27 cellular contexts compared by ENCODE assay signal in genomic region chr16:66834746-66835145, GRCh38. TPM values are rescaled to one million over a fixed set of nuclear protein-coding genes. Genes with fewer than 3 reads are reported as not detected.
DNase-seq lines count a peak whose midpoint lies in the region; ATAC-seq, FAIRE-seq and TF ChIP-seq lines count a peak whose summit lies in the region.
"Had no signal": no experiment of that assay in that cellular context is flagged by ENCODE, and none has a peak within 500 bp of the region (broad histone marks: within the 10 kb centered on the region; RNA-seq: fewer than 3 reads in every experiment).

No MANE protein-coding gene starts in this region.

- no peak overlapping the region for H2BK12ac ChIP-seq in mesenchymal stem cell (ENCODE audit: low read length in 2 of 2)

- no peak overlapping the region for H3K18ac ChIP-seq in mesenchymal stem cell (ENCODE audit: low read depth in 1 of 2, low read length in 2 of 2)

- H2AFZ ChIP-seq in mesenchymal stem cell (ENCODE audit: low read depth, low read length), result no peak overlapping the region

- no peak overlapping the region for H3K4me3 ChIP-seq in breast epithelium
- H3K4me3 ChIP-seq in bronchial epithelial cell (ENCODE audit: low read depth, low read length), result no peak overlapping the region
- no peak overlapping the region for H3K4me3 ChIP-seq in mesenchymal stem cell (ENCODE audit: insufficient read depth in 1 of 2, low read depth in 1 of 2, low read length in 2 of 2)
- H3K4me3 ChIP-seq: A549; BLaER1 treated with 17β-estradiol and CSF1 and Interleukin-3, amounts not matched to agents 10 nM and 100 nM; HAP-1 had no signal

- intact Hi-C loops in MCF 10A (cut with micrococcal nuclease) (no loop called here), breast epithelium (cut with DNase I; ENCODE audit: low total_unique reads) (no loop called here)

- POLR2A ChIA-PET in MCF 10A (lab: Yijun Ruan, JAX), result no interaction called here

- ATAC-seq in foreskin keratinocyte (no peak), GM18505 (IDR thresholded peaks at IDR 0.05; ENCODE audit: unreplicated experiment) (no peak)
- ATAC-seq: A549 had no signal

- WGBS in mesenchymal stem cell, result 83% methylated on average over 4 of the region's 5 CpGs

- no peak overlapping the region for H3K23ac ChIP-seq in mesenchymal stem cell (ENCODE audit: low read length in 2 of 2)

- H3K9me3 ChIP-seq in breast epithelium (no peaks in the 10 kb centered on the region), mesenchymal stem cell (ENCODE audit: control insufficient read depth, low read length) (no peaks in the 10 kb centered on the region)
- H3K9me3 ChIP-seq: A549, BE2C, HAP-1 had no signal

- H3K27ac ChIP-seq in breast epithelium, result no peak overlapping the region
- H3K27ac ChIP-seq in foreskin keratinocyte, result no peak overlapping the region
- no peak overlapping the region for H3K27ac ChIP-seq in mesenchymal stem cell (ENCODE audit: low read length, poor library complexity, severe bottlenecking)
- H3K27ac ChIP-seq: A549; BLaER1 treated with 17β-estradiol and CSF1 and Interleukin-3, amounts not matched to agents 10 nM and 100 nM had no signal

- H2AK5ac ChIP-seq in mesenchymal stem cell (ENCODE audit: low read length, severe bottlenecking), result no peak overlapping the region

- no peak overlapping the region for H2BK15ac ChIP-seq in mesenchymal stem cell (ENCODE audit: low read depth, poor library complexity, severe bottlenecking)

- no peaks in the 10 kb centered on the region for H3K36me3 Mint-ChIP-seq in MCF 10A (ENCODE audit: insufficient read depth, unreplicated experiment)
- H3K36me3 Mint-ChIP-seq: CD14-positive monocyte had no signal

- no peak overlapping the region for H2BK5ac ChIP-seq in mesenchymal stem cell (ENCODE audit: low read depth, low read length, poor library complexity, severe bottlenecking)

- H3K4me1 Mint-ChIP-seq in MCF 10A (ENCODE audit: insufficient read depth, unreplicated experiment), result peaks cover 12% of the 10 kb centered on the region

- no peak overlapping the region for H3K4me2 ChIP-seq in mesenchymal stem cell (ENCODE audit: low read length, poor library complexity, severe bottlenecking)
- H3K4me2 ChIP-seq: A549; BLaER1 treated with 17β-estradiol and CSF1 and Interleukin-3, amounts not matched to agents 10 nM and 100 nM had no signal

- no peak overlapping the region for H2BK120ac ChIP-seq in mesenchymal stem cell (ENCODE audit: low read depth, low read length)

- BruUV-seq in MCF 10A (replicated peaks; lab: Mats Ljungman, UMichigan), result no TSS peak

- H3K9ac ChIP-seq in mesenchymal stem cell (ENCODE audit: low read length), result no peak overlapping the region
- H3K9ac ChIP-seq: BLaER1 treated with 17β-estradiol and CSF1 and Interleukin-3, amounts not matched to agents 10 nM and 100 nM had no signal

- peaks cover 1% of the 10 kb centered on the region for H3K79me1 ChIP-seq in mesenchymal stem cell (replicated peaks; ENCODE audit: low read length, poor library complexity, severe bottlenecking)

- H4K8ac ChIP-seq in mesenchymal stem cell (ENCODE audit: low read length), result no peak overlapping the region

- peak; percentile 26 for DNase-seq in MCF 10A (ENCODE audit: unreplicated experiment)
- DNase-seq in breast epithelium (ENCODE audit: low spot score in 2 of 2), result no peak
- DNase-seq in bronchial epithelial cell (ENCODE audit: low read depth), result peak; percentile 50
- peak; percentile 29 to 64 for DNase-seq in foreskin keratinocyte
- DNase-seq in mesenchymal stem cell, result no peak
- no peak for DNase-seq in HK-2 (ENCODE audit: unreplicated experiment)
- DNase-seq: 8988T; ACHN; AML-193; BE2C; Calu3; CD4-positive, alpha-beta T cell; COR-L47; DMS53; DMS79 treated with DMSO at 0.1 percent for 48 hours; GF-D8; GOT3; HFFc6 had no signal

- H3K9me3 Mint-ChIP-seq in MCF 10A (ENCODE audit: unreplicated experiment), result peaks cover 10% of the 10 kb centered on the region
- H3K9me3 Mint-ChIP-seq: CD4-positive, alpha-beta T cell had no signal

- H3K27ac Mint-ChIP-seq in MCF 10A (ENCODE audit: low read depth, unreplicated experiment), result no peak overlapping the region
- H3K27ac Mint-ChIP-seq: CD14-positive monocyte; CD4-positive, alpha-beta T cell; HFFc6 had no signal

- no peak for TF ChIP-seq CTCF in MCF 10A (IDR thresholded peaks at IDR 0.05; ENCODE audit: unreplicated experiment)
- TF ChIP-seq CTCF in breast epithelium (IDR thresholded peaks at IDR 0.05), result no peak
- TF ChIP-seq CTCF in bronchial epithelial cell (IDR thresholded peaks at IDR 0.05; ENCODE audit: insufficient read depth, low read length, severe bottlenecking), result no peak
- TF ChIP-seq CTCF in foreskin keratinocyte (conservative IDR thresholded peaks at IDR 0.05), result no peak

- H3K4ac ChIP-seq in mesenchymal stem cell (ENCODE audit: low read depth in 1 of 2, low read length in 2 of 2), result no peak overlapping the region

- no peak overlapping the region for H4K91ac ChIP-seq in mesenchymal stem cell (ENCODE audit: low read length)

- no peaks in the 10 kb centered on the region for H3K27me3 ChIP-seq in breast epithelium
- H3K27me3 ChIP-seq in bronchial epithelial cell (ENCODE audit: control insufficient read depth, insufficient read depth, low read length), result no peaks in the 10 kb centered on the region
- H3K27me3 ChIP-seq in foreskin keratinocyte, result peaks cover 22% of the 10 kb centered on the region
- peaks cover 0 to 3% of the 10 kb centered on the region in 2 experiments for H3K27me3 ChIP-seq in mesenchymal stem cell (ENCODE audit: control insufficient read depth in 1 of 2, insufficient read depth in 1 of 2, low read length in 2 of 2)
- H3K27me3 ChIP-seq: BE2C; BLaER1 treated with 17β-estradiol and CSF1 and Interleukin-3, amounts not matched to agents 10 nM and 100 nM had no signal

- H3K36me3 ChIP-seq in breast epithelium (no peaks in the 10 kb centered on the region), bronchial epithelial cell (ENCODE audit: control insufficient read depth, insufficient read depth, low read length) (no peaks in the 10 kb centered on the region), mesenchymal stem cell (ENCODE audit: control insufficient read depth in 1 of 2, insufficient read depth in 2 of 2, low read depth in 1 of 2, low read length in 2 of 2) (no peaks in the 10 kb centered on the region)
- H3K36me3 ChIP-seq: BE2C; BLaER1 treated with 17β-estradiol and CSF1 and Interleukin-3, amounts not matched to agents 10 nM and 100 nM; HAP-1 had no signal

- H3K27me3 Mint-ChIP-seq in MCF 10A (ENCODE audit: insufficient read depth, unreplicated experiment), result peaks cover 11% of the 10 kb centered on the region

- CTCF ChIA-PET in MCF 10A (lab: Yijun Ruan, JAX), result interaction anchor here (0.6 to 10.4 kb wide), 11 partner anchors 8 to 226 kb away, joined by 3 to 197 read pairs (median 4); partner anchors contain the start of gene DYNC1LI2

- no peak for TF ChIP-seq POLR2A in breast epithelium (IDR thresholded peaks at IDR 0.05)
- TF ChIP-seq POLR2A in GM18505 (IDR thresholded peaks at IDR 0.05; ENCODE audit: borderline replicate concordance, extremely low read depth, insufficient read depth, insufficient read length), result no peak

- H3K4me1 ChIP-seq in breast epithelium (no peaks in the 10 kb centered on the region), foreskin keratinocyte (no peaks in the 10 kb centered on the region), mesenchymal stem cell (ENCODE audit: control insufficient read depth, insufficient read depth, low read depth, low read length) (peaks cover 2% of the 10 kb centered on the region)
- H3K4me1 ChIP-seq: BE2C, HAP-1 had no signal

- H3K14ac ChIP-seq in mesenchymal stem cell (ENCODE audit: low read length in 2 of 2), result no peak overlapping the region

- no peak for FAIRE-seq in bronchial epithelial cell (lab: Jason Lieb, UNC)
- FAIRE-seq: A549, GM12891, H54 had no signal

- no peak overlapping the region for H3K4me3 Mint-ChIP-seq in MCF 10A (ENCODE audit: unreplicated experiment)
- H3K4me3 Mint-ChIP-seq: CD14-positive monocyte; CD4-positive, alpha-beta T cell; HFFc6 had no signal

RNA-seq across cellular contexts. Expression of gene NAE1, which starts 4.0 kb away (rescaled TPM):
- 65.5 and 65.7 TPM in 2 replicates for total RNA-seq in MCF 10A (2022)
- total RNA-seq in breast epithelium, result 10 to 100 TPM; 44.0 to 69.8 (median 60.3) TPM
- total RNA-seq in bronchial epithelial cell, result 62.4 and 63.2 TPM in 2 replicates
- 102 and 104 TPM in 2 replicates for total RNA-seq in foreskin keratinocyte
- 77.9 and 83.0 TPM in 2 replicates for polyA plus RNA-seq in foreskin keratinocyte
- polyA plus RNA-seq in mesenchymal stem cell (2013, experiment 1 of 2), result 64.1 TPM
- polyA plus RNA-seq in mesenchymal stem cell (2013, experiment 2 of 2), result 71.4 TPM

RNA-seq across cellular contexts. Expression of gene CA7, which starts 9.5 kb away (rescaled TPM):
- total RNA-seq in MCF 10A (2022) (not detected in 2 replicates), breast epithelium (1 to 10 TPM in 1 of 3 donors, not detected in 2; 1.3 TPM), bronchial epithelial cell (not detected in 2 replicates), foreskin keratinocyte (not detected in 2 replicates)
- polyA plus RNA-seq in foreskin keratinocyte, result not detected in 2 replicates
- polyA plus RNA-seq in mesenchymal stem cell (2013, experiment 1 of 2), result not detected
- not detected for polyA plus RNA-seq in mesenchymal stem cell (2013, experiment 2 of 2)
- total RNA-seq: Calu3; CD4-positive, alpha-beta T cell; Daoy; G401; HFFc6 had no signal
- polyA plus RNA-seq: A549, CD14-positive monocyte had no signal

RNA-seq across cellular contexts. Expression of gene TERB1, which starts 33.4 kb away (rescaled TPM):
- 0.26 and 0.69 TPM in 2 replicates for total RNA-seq in MCF 10A (2022)
- under 1 TPM; 0.33 to 0.64 (median 0.59) TPM for total RNA-seq in breast epithelium
- total RNA-seq in bronchial epithelial cell, result 0.26 TPM in 2 replicates
- 0.04 TPM in 1 of 2 replicates, not detected in the other for total RNA-seq in foreskin keratinocyte
- not detected in 2 replicates for polyA plus RNA-seq in foreskin keratinocyte
- polyA plus RNA-seq in mesenchymal stem cell (2013, experiment 1 of 2), result not detected
- polyA plus RNA-seq in mesenchymal stem cell (2013, experiment 2 of 2), result not detected
- total RNA-seq: G401, HFFc6 had no signal
- polyA plus RNA-seq: CD14-positive monocyte had no signal

RNA-seq across cellular contexts. Expression of gene PDP2, which starts 45.6 kb away (rescaled TPM):
- 21.5 and 22.8 TPM in 2 replicates for total RNA-seq in MCF 10A (2022)
- total RNA-seq in breast epithelium, result 10 to 100 TPM in 1 of 3 donors, 1 to 10 TPM in 2; 8.8 to 18.6 (median 9.4) TPM
- total RNA-seq in bronchial epithelial cell, result 6.3 and 9.0 TPM in 2 replicates
- 14.4 and 19.6 TPM in 2 replicates for total RNA-seq in foreskin keratinocyte
- 2.8 and 4.4 TPM in 2 replicates for polyA plus RNA-seq in foreskin keratinocyte
- 7.9 TPM for polyA plus RNA-seq in mesenchymal stem cell (2013, experiment 1 of 2)
- polyA plus RNA-seq in mesenchymal stem cell (2013, experiment 2 of 2), result 7.3 TPM
- polyA plus RNA-seq: CD14-positive monocyte had no signal

Comparison
In these comparisons a context has a peak if more than half of its experiments do, and no peak if none do; other contexts are left out.
1. DNase-seq: peak in MCF 10A (single experiment), bronchial epithelial cell (single experiment) and foreskin keratinocyte (2 of 2); none in breast epithelium (0 of 2), mesenchymal stem cell (single experiment) and HK-2 (single experiment).